Comparison of ENCODE assay signal across 12 cellular contexts in the genomic region with DNA sequence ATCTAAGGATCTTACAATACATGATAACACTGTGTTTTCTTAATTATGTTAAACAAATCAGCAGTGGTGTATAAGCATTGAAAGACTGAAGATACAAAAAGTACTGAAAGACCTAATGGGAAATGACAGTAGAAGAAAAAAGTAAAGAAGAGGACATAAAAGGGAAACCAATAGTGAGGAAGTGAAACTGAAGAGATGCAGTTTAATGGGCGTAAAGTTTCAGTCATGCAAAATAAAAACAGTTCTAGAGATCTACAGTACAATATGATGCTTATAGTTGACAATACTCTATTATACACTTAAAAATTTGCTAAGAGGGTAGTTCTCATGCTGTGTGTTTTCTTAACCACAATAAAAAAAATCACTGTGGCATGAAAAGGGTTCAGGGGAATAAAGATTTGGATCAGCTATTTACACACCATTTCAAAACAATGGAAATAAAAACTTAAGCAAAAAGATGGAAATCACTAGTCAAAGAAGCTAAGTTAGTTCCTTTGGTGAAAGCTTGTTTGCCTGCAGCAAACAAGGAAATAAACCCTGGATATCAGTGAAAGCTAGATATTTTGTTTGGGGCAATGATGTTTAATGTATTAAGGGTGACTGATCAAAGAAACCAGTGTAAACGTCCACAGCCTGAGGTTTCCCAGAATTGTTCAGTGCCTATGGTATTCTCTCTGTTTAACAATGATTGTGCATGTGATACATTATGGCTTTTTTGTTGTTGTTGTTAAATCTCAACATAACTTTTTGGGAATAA.
A peak's percentile ranks its signal among the peaks of the same experiment; 100 is the strongest.
DNase-seq lines count a peak whose midpoint lies in the region; ATAC-seq and TF ChIP-seq lines count a peak whose summit lies in the region.
"Had no signal": no experiment of that assay in that cellular context is flagged by ENCODE, and none has a peak within 500 bp of the region (broad histone marks: within the 10 kb centered on the region; RNA-seq: fewer than 3 reads in every experiment).

No MANE protein-coding gene starts in this region.

- no peaks in the 10 kb centered on the region for H3K36me3 ChIP-seq in SJCRH30

- no peaks in the 10 kb centered on the region for H3K27me3 ChIP-seq in SJCRH30

- no peak overlapping the region for H3K27ac ChIP-seq in SJCRH30

- no peak for TF ChIP-seq CTCF in GM13976 (IDR thresholded peaks at IDR 0.05; ENCODE audit: borderline replicate concordance, control extremely low read depth, extremely low read depth, insufficient read depth, missing control alignments)

- no peaks in the 10 kb centered on the region for H3K4me1 ChIP-seq in SJCRH30

- in situ Hi-C loops in GM13976 (cut with MboI; ENCODE audit: low sequenced_read_pairs, unreplicated experiment), result no loop called here

- DNase-seq in GM13976 (ENCODE audit: low spot score), result peak; percentile 26
- DNase-seq in NOMO-1 treated with dmso at 0.1 percent for 144 hours (lab: John Stamatoyannopoulos, UW; ENCODE audit: unreplicated experiment), result peak; percentile 61
- no peak for DNase-seq in HCEC 1CT
- no peak for DNase-seq in stimulated activated naive CD8-positive, alpha-beta T cell treated with anti-CD3 and anti-CD28 coated beads, Interleukin-15, Interleukin-2, amounts not matched to agents 100 U/mL and 50 U/mL, for 24 hours
- no peak for DNase-seq in SJCRH30
- no peak for DNase-seq in activated CD4-positive, alpha-beta T cell treated with anti-CD3 and anti-CD28 coated beads for 48 hours
- DNase-seq: activated T-cell treated with anti-CD3 and anti-CD28 coated beads, Interleukin-2, amount 50 U/mL, for 72 hours; C1 segment of cervical spinal cord; naive thymus-derived CD4-positive, alpha-beta T cell; NCI-H146 had no signal

- no peaks in the 10 kb centered on the region for H3K9me3 ChIP-seq in SJCRH30 (replicated peaks)

- peak; percentile 98 for ATAC-seq in GM19468 (IDR thresholded peaks at IDR 0.05; ENCODE audit: extremely low read depth, unreplicated experiment)
- peak; percentile 97 for ATAC-seq in HG03045 (IDR thresholded peaks at IDR 0.05; ENCODE audit: unreplicated experiment)
- no peak for ATAC-seq in stimulated activated naive CD8-positive, alpha-beta T cell treated with anti-CD3 and anti-CD28 coated beads, Interleukin-15, Interleukin-2, amounts not matched to agents 100 U/mL and 50 U/mL, for 24 hours
- ATAC-seq: activated T-cell treated with anti-CD3 and anti-CD28 coated beads, Interleukin-2, amount 50 U/mL, for 72 hours; naive thymus-derived CD4-positive, alpha-beta T cell had no signal

- no peak overlapping the region for H3K4me3 ChIP-seq in SJCRH30

Comparison
In these comparisons a context has a peak if more than half of its experiments do, and no peak if none do; other contexts are left out.
1. DNase-seq: peak in GM13976 (single experiment) and NOMO-1 treated with dmso at 0.1 percent for 144 hours (single experiment); none in HCEC 1CT (single experiment), stimulated activated naive CD8-positive, alpha-beta T cell treated with anti-CD3 and anti-CD28 coated beads, Interleukin-15, Interleukin-2, amounts not matched to agents 100 U/mL and 50 U/mL, for 24 hours (single experiment), SJCRH30 (0 of 2) and activated CD4-positive, alpha-beta T cell treated with anti-CD3 and anti-CD28 coated beads for 48 hours (single experiment).